ENCODE assay signal across 22 cellular contexts in the genomic region with DNA sequence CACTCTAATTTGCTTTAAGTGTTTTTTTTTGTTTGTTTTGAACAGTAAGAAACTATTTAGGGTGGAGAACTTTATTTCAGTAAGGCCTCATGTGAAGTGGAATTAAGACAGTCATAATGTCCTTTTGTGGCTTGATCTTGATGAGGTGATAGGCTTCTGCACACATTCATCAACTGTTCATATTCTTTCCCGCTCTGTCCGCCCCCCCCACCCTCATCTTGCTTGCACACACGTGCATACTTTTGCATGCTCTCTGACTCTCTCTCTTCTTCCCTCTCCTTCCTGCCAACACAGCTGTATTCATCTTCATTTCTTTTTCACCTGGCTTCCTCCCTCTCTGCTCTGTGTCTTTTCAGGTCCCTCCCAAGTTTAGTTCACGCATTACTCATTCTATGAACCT.
A peak's percentile ranks its signal among the peaks of the same experiment; 100 is the strongest.
DNase-seq lines count a peak whose midpoint lies in the region; ATAC-seq and TF ChIP-seq lines count a peak whose summit lies in the region.
"Had no signal": no experiment of that assay in that cellular context is flagged by ENCODE, and none has a peak within 500 bp of the region (broad histone marks: within the 10 kb centered on the region; RNA-seq: fewer than 3 reads in every experiment).

No MANE protein-coding gene starts in this region.

- DNase-seq in activated CD4-positive, alpha-beta T cell treated with anti-CD3 and anti-CD28 coated beads for 48 hours = peak; percentile 17
- no peak for DNase-seq in activated CD4-positive, alpha-beta T cell treated with anti-CD3 and anti-CD28 coated beads for 4 hours
- DNase-seq in Karpas-422 (no peak), left lung (no peak)
- no peak for DNase-seq in activated T-helper 1 cell treated with anti-CD3 and anti-CD28 coated beads, Interleukin-12 subunit alpha, Interleukin-12 subunit beta, Interleukin-2, Interleukin-4 antibody, amounts not matched to agents 30 ng/mL and 10 ng/mL and 1 ng/mL, durations not matched to agents 14 hours and 24 hours and 36 hours (ENCODE audit: low spot score)
- DNase-seq: AML-193; DMS53; NCI-H1417 treated with DMSO at 0.1 percent for 48 hours; NCI-H1930; NCI-H345; NCI-H524; NCI-H774; NK-92 treated with Interleukin-12 subunit alpha and Interleukin-12 subunit beta, amount 100 ng/mL, for 24 hours; Peyer's patch; T-helper 1 cell had no signal

- H3K36me3 Mint-ChIP-seq in activated T-helper 1 cell treated with anti-CD3 and anti-CD28 coated beads, Interleukin-12 subunit alpha, Interleukin-12 subunit beta, Interleukin-2, Interleukin-4 antibody, amounts not matched to agents 30 ng/mL and 10 ng/mL and 1 ng/mL, durations not matched to agents 14 hours and 24 hours and 36 hours (ENCODE audit: low read depth) = no peaks in the 10 kb centered on the region
- H3K36me3 Mint-ChIP-seq: CD14-positive monocyte, IgD-negative memory B cell had no signal

- ATAC-seq in left lung (peak; percentile 50), GM21529 (IDR thresholded peaks at IDR 0.05; ENCODE audit: unreplicated experiment) (no peak), GM21717 (IDR thresholded peaks at IDR 0.05; ENCODE audit: unreplicated experiment) (no peak)
- ATAC-seq: HCT116 had no signal

- no peak overlapping the region for H3K4me3 ChIP-seq in BLaER1
- H3K4me3 ChIP-seq in Karpas-422 (ENCODE audit: low read length) = no peak overlapping the region
- no peak overlapping the region for H3K4me3 ChIP-seq in left lung
- H3K4me3 ChIP-seq: Peyer's patch, SJSA1 had no signal

- H3K9me2 ChIP-seq in Karpas-422 (replicated peaks; ENCODE audit: insufficient read depth, low read length) = no peaks in the 10 kb centered on the region

- H3K36me3 ChIP-seq in BLaER1 (no peaks in the 10 kb centered on the region), Karpas-422 (ENCODE audit: insufficient read depth, low read length) (no peaks in the 10 kb centered on the region), left lung (no peaks in the 10 kb centered on the region)
- H3K36me3 ChIP-seq: Peyer's patch, SJSA1 had no signal

- no peak overlapping the region for H3K27ac Mint-ChIP-seq in activated T-helper 1 cell treated with anti-CD3 and anti-CD28 coated beads, Interleukin-12 subunit alpha, Interleukin-12 subunit beta, Interleukin-2, Interleukin-4 antibody, amounts not matched to agents 30 ng/mL and 10 ng/mL and 1 ng/mL, durations not matched to agents 14 hours and 24 hours and 36 hours
- H3K27ac Mint-ChIP-seq: IgD-negative memory B cell had no signal

- H3K9ac ChIP-seq in BLaER1 (no peak overlapping the region), Karpas-422 (ENCODE audit: low read length) (no peak overlapping the region)

- no peak for TF ChIP-seq CTCF in left lung (IDR thresholded peaks at IDR 0.05)

- H3K27me3 Mint-ChIP-seq in activated T-helper 1 cell treated with anti-CD3 and anti-CD28 coated beads, Interleukin-12 subunit alpha, Interleukin-12 subunit beta, Interleukin-2, Interleukin-4 antibody, amounts not matched to agents 30 ng/mL and 10 ng/mL and 1 ng/mL, durations not matched to agents 14 hours and 24 hours and 36 hours (ENCODE audit: insufficient read depth) = no peaks in the 10 kb centered on the region
- H3K27me3 Mint-ChIP-seq: IgD-negative memory B cell had no signal

- H3K9me3 ChIP-seq in BLaER1 (peaks cover 23% of the 10 kb centered on the region), Karpas-422 (ENCODE audit: low read length) (no peaks in the 10 kb centered on the region), left lung (no peaks in the 10 kb centered on the region)
- H3K9me3 ChIP-seq: Peyer's patch, SJSA1 had no signal

- H3K4me1 Mint-ChIP-seq in activated T-helper 1 cell treated with anti-CD3 and anti-CD28 coated beads, Interleukin-12 subunit alpha, Interleukin-12 subunit beta, Interleukin-2, Interleukin-4 antibody, amounts not matched to agents 30 ng/mL and 10 ng/mL and 1 ng/mL, durations not matched to agents 14 hours and 24 hours and 36 hours (ENCODE audit: low read depth) = no peaks in the 10 kb centered on the region
- H3K4me1 Mint-ChIP-seq: CD14-positive monocyte had no signal

- H4K20me1 ChIP-seq in BLaER1 (peaks cover 54% of the 10 kb centered on the region), Karpas-422 (ENCODE audit: insufficient read depth, low read depth, low read length) (peaks cover 26% of the 10 kb centered on the region; the same call in 1 of the 2 replicates)

- H3K79me2 ChIP-seq in Karpas-422 (ENCODE audit: low read length) = no peaks in the 10 kb centered on the region

- H3K4me1 ChIP-seq in BLaER1 = peaks cover 22% of the 10 kb centered on the region
- peaks cover 17% of the 10 kb centered on the region for H3K4me1 ChIP-seq in Karpas-422 (ENCODE audit: low read length)
- H3K4me1 ChIP-seq in left lung = no peaks in the 10 kb centered on the region
- H3K4me1 ChIP-seq: Peyer's patch, SJSA1 had no signal

- intact Hi-C loops in left lung (cut with DNase I) = no loop called here
- intact Hi-C loops in activated T-helper 1 cell treated with anti-CD3 and anti-CD28 coated beads, Interleukin-12 subunit alpha, Interleukin-12 subunit beta, Interleukin-2, Interleukin-4 antibody, amounts not matched to agents 30 ng/mL and 10 ng/mL and 1 ng/mL, durations not matched to agents 14 hours and 24 hours and 36 hours (cut with micrococcal nuclease) = no loop called here

- H3K4me3 Mint-ChIP-seq in activated T-helper 1 cell treated with anti-CD3 and anti-CD28 coated beads, Interleukin-12 subunit alpha, Interleukin-12 subunit beta, Interleukin-2, Interleukin-4 antibody, amounts not matched to agents 30 ng/mL and 10 ng/mL and 1 ng/mL, durations not matched to agents 14 hours and 24 hours and 36 hours = no peak overlapping the region
- H3K4me3 Mint-ChIP-seq: CD14-positive monocyte had no signal

- no peaks in the 10 kb centered on the region for H3K9me3 Mint-ChIP-seq in activated T-helper 1 cell treated with anti-CD3 and anti-CD28 coated beads, Interleukin-12 subunit alpha, Interleukin-12 subunit beta, Interleukin-2, Interleukin-4 antibody, amounts not matched to agents 30 ng/mL and 10 ng/mL and 1 ng/mL, durations not matched to agents 14 hours and 24 hours and 36 hours

- no peak overlapping the region for H3K27ac ChIP-seq in BLaER1
- H3K27ac ChIP-seq in Karpas-422 (ENCODE audit: low read length) = no peak overlapping the region
- H3K27ac ChIP-seq in left lung = no peak overlapping the region
- H3K27ac ChIP-seq: Peyer's patch, SJSA1 had no signal

- H3K27me3 ChIP-seq in BLaER1 (no peaks in the 10 kb centered on the region), Karpas-422 (ENCODE audit: low read length) (0 out of 2 replicates have a peak, but pooled peaks cover 2% of the 10 kb centered on the region), left lung (no peaks in the 10 kb centered on the region)
- H3K27me3 ChIP-seq: Peyer's patch, SJSA1 had no signal

- H2AFZ ChIP-seq in Karpas-422 (ENCODE audit: low read length) = no peak overlapping the region

- H3K4me2 ChIP-seq in BLaER1 = peak overlapping the region; percentile 13; the same call in 1 of the 2 replicates
- H3K4me2 ChIP-seq in Karpas-422 (ENCODE audit: low read depth, low read length, poor library complexity, severe bottlenecking) = peak overlapping the region; percentile 21
